Comparison of ENCODE assay signal across 8 cellular contexts in genomic region chr4:76831475-76832390, GRCh38.
A peak's percentile ranks its signal among the peaks of the same experiment; 100 is the strongest.
DNase-seq lines count a peak whose midpoint lies in the region; ATAC-seq and TF ChIP-seq lines count a peak whose summit lies in the region.

No MANE protein-coding gene starts in this region.

- H3K79me2 ChIP-seq in GM23248 (ENCODE audit: insufficient read depth) (no peaks in the 10 kb centered on the region), Karpas-422 (ENCODE audit: low read length) (no peaks in the 10 kb centered on the region)

- WGBS in GM23248 (ENCODE audit: low coverage in 1 of 2, low lambda C conversion rate in 2 of 2, missing lambda C conversion rate in 2 of 2), 2 experiments, result 88 to 89% methylated on average over 9 of the region's 9 CpGs

- no peaks in the 10 kb centered on the region for H3K4me1 Mint-ChIP-seq in stimulated activated effector memory CD8-positive, alpha-beta T cell treated with anti-CD3 and anti-CD28 coated beads, Interleukin-12 subunit alpha, Interleukin-12 subunit beta, amount 100 ng/mL, for 72 hours

- peak overlapping the region; percentile 61 for H3K27ac ChIP-seq in GM23248
- peak overlapping the region; percentile 24 for H3K27ac ChIP-seq in brain microvascular endothelial cell
- H3K27ac ChIP-seq in skin epidermis, result peak overlapping the region in 16 of 21 experiments; percentile 2 to 74 (median 60)
- no peak overlapping the region for H3K27ac ChIP-seq in Karpas-422 (ENCODE audit: low read length)

- TF ChIP-seq CTCF in brain microvascular endothelial cell (IDR thresholded peaks at IDR 0.05; ENCODE audit: low read depth, low read length, missing control alignments), result no peak

- H3K4me1 ChIP-seq in GM23248 (ENCODE audit: insufficient read depth) (peaks cover 13% of the 10 kb centered on the region), Karpas-422 (ENCODE audit: low read length) (peaks cover 7% of the 10 kb centered on the region)

- DNase-seq in GM23248, result no peak
- DNase-seq in brain microvascular endothelial cell, result no peak
- peak; percentile 89 for DNase-seq in left kidney (ENCODE audit: low read depth, low spot score)
- DNase-seq in stimulated activated effector memory CD8-positive, alpha-beta T cell treated with anti-CD3 and anti-CD28 coated beads, Interleukin-12 subunit alpha, Interleukin-12 subunit beta, amount 100 ng/mL, for 72 hours (ENCODE audit: low spot score in 2 of 2), result no peak
- no peak for DNase-seq in NCI-H2196 treated with DMSO at 0.1 percent for 48 hours (lab: John Stamatoyannopoulos, UW; ENCODE audit: unreplicated experiment)
- DNase-seq in C1 segment of cervical spinal cord (lab: John Stamatoyannopoulos, UW), result no peak
- DNase-seq in Karpas-422, result no peak

- no peak overlapping the region for H3K27ac Mint-ChIP-seq in stimulated activated effector memory CD8-positive, alpha-beta T cell treated with anti-CD3 and anti-CD28 coated beads, Interleukin-12 subunit alpha, Interleukin-12 subunit beta, amount 100 ng/mL, for 72 hours

- in situ Hi-C loops in GM23248 (cut with MboI) (no loop called here), brain microvascular endothelial cell (cut with HindIII; ENCODE audit: low pct_ligation_motif_present, low sequenced_read_pairs) (no loop called here)

- H3K9ac ChIP-seq in GM23248, result peak overlapping the region; percentile 59
- no peak overlapping the region for H3K9ac ChIP-seq in Karpas-422 (ENCODE audit: low read length)

- H3K4me3 Mint-ChIP-seq in stimulated activated effector memory CD8-positive, alpha-beta T cell treated with anti-CD3 and anti-CD28 coated beads, Interleukin-12 subunit alpha, Interleukin-12 subunit beta, amount 100 ng/mL, for 72 hours, result no peak overlapping the region

- no peaks in the 10 kb centered on the region for H3K9me3 ChIP-seq in GM23248 (ENCODE audit: low read depth)
- no peaks in the 10 kb centered on the region for H3K9me3 ChIP-seq in Karpas-422 (ENCODE audit: low read length)

- H3K9me2 ChIP-seq in GM23248 (ENCODE audit: insufficient read depth) (no peaks in the 10 kb centered on the region), Karpas-422 (replicated peaks; ENCODE audit: insufficient read depth, low read length) (no peaks in the 10 kb centered on the region)

- no peaks in the 10 kb centered on the region for H4K20me1 ChIP-seq in GM23248 (ENCODE audit: insufficient read depth)
- H4K20me1 ChIP-seq in Karpas-422 (ENCODE audit: insufficient read depth, low read depth, low read length), result no peaks in the 10 kb centered on the region

- H3K4me3 ChIP-seq in GM23248 (peak overlapping the region; percentile 33; the same call in 1 of the 2 replicates), brain microvascular endothelial cell (ENCODE audit: low read depth, low read length) (no peak overlapping the region), skin epidermis (no peak overlapping the region), Karpas-422 (ENCODE audit: low read length) (no peak overlapping the region)

- no peak for ATAC-seq in stimulated activated effector memory CD8-positive, alpha-beta T cell treated with anti-CD3 and anti-CD28 coated beads, Interleukin-12 subunit alpha, Interleukin-12 subunit beta, amount 100 ng/mL, for 72 hours

- H3K4me2 ChIP-seq in GM23248 (ENCODE audit: unreplicated experiment) (peak overlapping the region; percentile 60), Karpas-422 (ENCODE audit: low read depth, low read length, poor library complexity, severe bottlenecking) (no peak overlapping the region)

- peak overlapping the region; percentile 95 for H2AFZ ChIP-seq in GM23248
- H2AFZ ChIP-seq in Karpas-422 (ENCODE audit: low read length), result no peak overlapping the region

- peaks cover 5% of the 10 kb centered on the region; the same call in 1 of the 2 replicates for H3F3A ChIP-seq in GM23248 (ENCODE audit: insufficient read depth)

- H3K36me3 ChIP-seq in GM23248 (ENCODE audit: low read depth) (no peaks in the 10 kb centered on the region), brain microvascular endothelial cell (replicated peaks) (no peaks in the 10 kb centered on the region), Karpas-422 (ENCODE audit: insufficient read depth, low read length) (no peaks in the 10 kb centered on the region)

- no peaks in the 10 kb centered on the region for H3K36me3 Mint-ChIP-seq in stimulated activated effector memory CD8-positive, alpha-beta T cell treated with anti-CD3 and anti-CD28 coated beads, Interleukin-12 subunit alpha, Interleukin-12 subunit beta, amount 100 ng/mL, for 72 hours

- H3K9me3 Mint-ChIP-seq in stimulated activated effector memory CD8-positive, alpha-beta T cell treated with anti-CD3 and anti-CD28 coated beads, Interleukin-12 subunit alpha, Interleukin-12 subunit beta, amount 100 ng/mL, for 72 hours, result no peaks in the 10 kb centered on the region

- H3K27me3 ChIP-seq in GM23248 (replicated peaks; ENCODE audit: insufficient read depth), result no peaks in the 10 kb centered on the region
- H3K27me3 ChIP-seq in brain microvascular endothelial cell (replicated peaks), result no peaks in the 10 kb centered on the region
- no peaks in the 10 kb centered on the region for H3K27me3 ChIP-seq in Karpas-422 (ENCODE audit: low read length)
